ENCODE assay signal across 1 cellular context in the genomic region with DNA sequence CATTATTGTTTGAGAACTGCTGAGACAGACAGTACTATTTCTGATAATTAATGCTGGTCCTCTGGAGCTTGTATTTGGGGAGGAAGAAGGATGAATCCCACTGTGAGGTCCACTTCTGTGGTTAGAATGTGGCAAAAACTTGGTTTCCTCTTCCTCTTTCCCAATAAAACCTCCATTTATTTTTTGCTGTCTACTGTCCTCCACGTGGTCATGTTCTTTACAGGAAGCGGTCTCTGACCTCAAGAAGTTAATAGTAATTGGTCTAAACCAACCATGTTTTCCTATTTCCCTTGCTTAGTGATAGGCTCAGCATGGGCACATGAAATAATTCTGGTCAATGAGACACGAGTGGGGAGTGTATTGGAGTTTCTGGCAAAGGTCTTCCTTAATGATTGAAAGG.
TF ChIP-seq lines count a peak whose summit lies in the region.

No MANE protein-coding gene starts in this region.

TF ChIP-seq in K562, 482 proteins besides CTCF, POLR2A, EP300 and RAD21:
- TF ChIP-seq TEAD2 (tag; IDR thresholded peaks at IDR 0.05): no peak
- TF ChIP-seq SMAD4 (CRISPR knock-in tag; conservative IDR thresholded peaks at IDR 0.05): 0 out of 2 replicates have a peak, but pooled peaks have one; percentile 15
- TF ChIP-seq ZNF263 (CRISPR knock-in tag; IDR thresholded peaks at IDR 0.05; ENCODE audit: borderline replicate concordance): no peak
- TF ChIP-seq ARNT (IDR thresholded peaks at IDR 0.05): no peak
- TF ChIP-seq, protein P1, sequence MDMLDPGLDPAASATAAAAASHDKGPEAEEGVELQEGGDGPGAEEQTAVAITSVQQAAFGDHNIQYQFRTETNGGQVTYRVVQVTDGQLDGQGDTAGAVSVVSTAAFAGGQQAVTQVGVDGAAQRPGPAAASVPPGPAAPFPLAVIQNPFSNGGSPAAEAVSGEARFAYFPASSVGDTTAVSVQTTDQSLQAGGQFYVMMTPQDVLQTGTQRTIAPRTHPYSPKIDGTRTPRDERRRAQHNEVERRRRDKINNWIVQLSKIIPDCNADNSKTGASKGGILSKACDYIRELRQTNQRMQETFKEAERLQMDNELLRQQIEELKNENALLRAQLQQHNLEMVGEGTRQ (CRISPR knock-in tag; IDR thresholded peaks at IDR 0.05): 0 out of 2 replicates have a peak, but pooled peaks have one; percentile 6
- TF ChIP-seq, protein P2, sequence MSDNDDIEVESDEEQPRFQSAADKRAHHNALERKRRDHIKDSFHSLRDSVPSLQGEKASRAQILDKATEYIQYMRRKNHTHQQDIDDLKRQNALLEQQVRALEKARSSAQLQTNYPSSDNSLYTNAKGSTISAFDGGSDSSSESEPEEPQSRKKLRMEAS (CRISPR knock-in tag; IDR thresholded peaks at IDR 0.05): no peak
- TF ChIP-seq CEBPB (tag; IDR thresholded peaks at IDR 0.05): no peak
- no peak for TF ChIP-seq ZBED1 (IDR thresholded peaks at IDR 0.05)
- no peak for TF ChIP-seq RBM34 (IDR thresholded peaks at IDR 0.05; ENCODE audit: borderline replicate concordance, insufficient read depth, low read length)
- TF ChIP-seq ZNF589 (CRISPR knock-in tag; IDR thresholded peaks at IDR 0.05; ENCODE audit: low read depth): peak; percentile 54; the same call in 1 of the 2 replicates
- no peak for TF ChIP-seq XRCC5 (IDR thresholded peaks at IDR 0.05; ENCODE audit: low read depth, low read length)
- no peak for TF ChIP-seq PRPF4 (IDR thresholded peaks at IDR 0.05; ENCODE audit: insufficient read depth, low read depth, low read length, poor library complexity, severe bottlenecking)
- no peak for TF ChIP-seq SMC3 (conservative IDR thresholded peaks at IDR 0.05; ENCODE audit: insufficient read depth, low read depth, low read length)
- no peak for TF ChIP-seq NR2C2 (CRISPR knock-in tag; IDR thresholded peaks at IDR 0.05)
- TF ChIP-seq NR2C2 (tag; IDR thresholded peaks at IDR 0.05): peak; percentile 38; the same call in 1 of the 2 replicates
- no peak for TF ChIP-seq ZKSCAN1 (IDR thresholded peaks at IDR 0.05; ENCODE audit: low read depth, low read length)
- TF ChIP-seq, protein P3, sequence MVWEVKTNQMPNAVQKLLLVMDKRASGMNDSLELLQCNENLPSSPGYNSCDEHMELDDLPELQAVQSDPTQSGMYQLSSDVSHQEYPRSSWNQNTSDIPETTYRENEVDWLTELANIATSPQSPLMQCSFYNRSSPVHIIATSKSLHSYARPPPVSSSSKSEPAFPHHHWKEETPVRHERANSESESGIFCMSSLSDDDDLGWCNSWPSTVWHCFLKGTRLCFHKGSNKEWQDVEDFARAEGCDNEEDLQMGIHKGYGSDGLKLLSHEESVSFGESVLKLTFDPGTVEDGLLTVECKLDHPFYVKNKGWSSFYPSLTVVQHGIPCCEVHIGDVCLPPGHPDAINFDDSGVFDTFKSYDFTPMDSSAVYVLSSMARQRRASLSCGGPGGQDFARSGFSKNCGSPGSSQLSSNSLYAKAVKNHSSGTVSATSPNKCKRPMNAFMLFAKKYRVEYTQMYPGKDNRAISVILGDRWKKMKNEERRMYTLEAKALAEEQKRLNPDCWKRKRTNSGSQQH (CRISPR knock-in tag; IDR thresholded peaks at IDR 0.05): no peak
TF ChIP-seq in K562: peak in this region for 4.
